21 cellular contexts compared by ENCODE assay signal in the genomic region with DNA sequence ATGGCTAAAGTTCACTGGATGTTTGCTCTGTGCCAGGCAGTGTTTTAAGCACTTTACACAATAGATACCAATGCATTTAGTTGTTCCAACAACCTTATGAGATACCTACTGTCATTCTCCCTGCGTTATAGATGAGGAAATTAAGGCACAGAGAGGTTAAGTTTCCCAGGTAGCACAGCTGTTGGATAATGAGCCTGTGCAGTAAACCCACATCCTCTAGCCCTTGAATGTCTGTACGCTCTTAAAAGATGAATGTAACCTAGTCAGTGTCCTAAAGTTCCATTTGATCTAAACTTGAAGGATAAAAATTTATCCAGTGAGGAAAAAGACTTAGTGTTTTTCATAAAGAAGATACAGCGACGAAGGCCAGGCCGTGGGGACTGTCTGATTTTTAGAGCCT. TPM values are rescaled to one million over a fixed set of nuclear protein-coding genes. Genes with fewer than 3 reads are reported as not detected.
A peak's percentile ranks its signal among the peaks of the same experiment; 100 is the strongest.
DNase-seq lines count a peak whose midpoint lies in the region; ATAC-seq and TF ChIP-seq lines count a peak whose summit lies in the region.
"Had no signal": no experiment of that assay in that cellular context is flagged by ENCODE, and none has a peak within 500 bp of the region (broad histone marks: within the 10 kb centered on the region; RNA-seq: fewer than 3 reads in every experiment).

No MANE protein-coding gene starts in this region.

- H3K27ac Mint-ChIP-seq in activated CD4-positive, alpha-beta T cell treated with anti-CD3 and anti-CD28 coated beads, Interleukin-2, amount 10 ng/mL, durations not matched to agents 24 days and 14 days, result peak overlapping the region; percentile 58
- H3K27ac Mint-ChIP-seq: B cell had no signal

- H3K79me2 ChIP-seq in HCT116 (ENCODE audit: insufficient read depth, low read length), result no peaks in the 10 kb centered on the region
- no peaks in the 10 kb centered on the region for H3K79me2 ChIP-seq in OCI-LY7 (ENCODE audit: insufficient read depth, low read depth, low read length)

- H4K20me1 ChIP-seq in HCT116 (ENCODE audit: insufficient read depth) (no peaks in the 10 kb centered on the region), OCI-LY7 (ENCODE audit: insufficient read depth, low read length) (no peaks in the 10 kb centered on the region)

- H2AFZ ChIP-seq in HCT116 (ENCODE audit: low read depth, low read length, poor library complexity, severe bottlenecking) (peak overlapping the region; percentile 67), OCI-LY7 (ENCODE audit: low read length) (0 out of 2 replicates have a peak overlapping the region, but pooled peaks have one; percentile 27)
- H2AFZ ChIP-seq: PC-9 had no signal

- DNase-seq in activated CD4-positive, alpha-beta T cell treated with anti-CD3 and anti-CD28 coated beads, Interleukin-2, amount 10 ng/mL, durations not matched to agents 24 days and 14 days, result peak; percentile 56
- no peak for DNase-seq in activated CD4-positive, alpha-beta T cell treated with anti-CD3 and anti-CD28 coated beads, Interleukin-2, amount 50 U/mL, for 1 hour
- DNase-seq in A673 (ENCODE audit: low spot score) (no peak), HCT116 (ENCODE audit: low read depth, low spot score) (no peak), OCI-LY7 (ENCODE audit: low spot score) (no peak), GDM1 (lab: John Stamatoyannopoulos, UW) (no peak), posterior vena cava (ENCODE audit: low spot score) (no peak)
- DNase-seq: H7, KG1, MV-4-11, NCI-H1694, NCI-H2081, NCI-H446, NCI-H526 treated with DMSO at 0.1 percent for 48 hours, PC-9, SHP77 treated with DMSO at 0.1 percent for 48 hours had no signal

- H3K4me1 Mint-ChIP-seq in activated CD4-positive, alpha-beta T cell treated with anti-CD3 and anti-CD28 coated beads, Interleukin-2, amount 10 ng/mL, durations not matched to agents 24 days and 14 days, result peaks cover 15% of the 10 kb centered on the region
- H3K4me1 Mint-ChIP-seq: B cell had no signal

- peak overlapping the region; percentile 19 for H3K4me3 Mint-ChIP-seq in activated CD4-positive, alpha-beta T cell treated with anti-CD3 and anti-CD28 coated beads, Interleukin-2, amount 10 ng/mL, durations not matched to agents 24 days and 14 days
- H3K4me3 Mint-ChIP-seq: B cell, CD14-positive monocyte had no signal

- H3K27me3 ChIP-seq in A673 (replicated peaks; ENCODE audit: insufficient read depth, low read depth, low read length, poor library complexity), result no peaks in the 10 kb centered on the region
- no peaks in the 10 kb centered on the region for H3K27me3 ChIP-seq in HCT116 (ENCODE audit: insufficient read depth, low read length)

- H3K36me3 ChIP-seq in A673 (ENCODE audit: insufficient read depth, low read length, poor library complexity, severe bottlenecking), result no peaks in the 10 kb centered on the region
- no peaks in the 10 kb centered on the region for H3K36me3 ChIP-seq in HCT116 (ENCODE audit: control insufficient read depth in 1 of 2, insufficient read depth in 2 of 2, low read length in 2 of 2)
- H3K36me3 ChIP-seq in OCI-LY7 (ENCODE audit: insufficient read depth, low read length), result no peaks in the 10 kb centered on the region

- peak overlapping the region; percentile 17 for H3K27ac ChIP-seq in A673 (ENCODE audit: low read depth, low read length, poor library complexity, severe bottlenecking)
- H3K27ac ChIP-seq in HCT116 (ENCODE audit: low read depth, low read length), result no peak overlapping the region
- peak overlapping the region; percentile 10 for H3K27ac ChIP-seq in OCI-LY7 (ENCODE audit: low read depth, low read length, poor library complexity, severe bottlenecking)
- H3K27ac ChIP-seq: PC-9, RWPE1, SK-N-MC had no signal

- no peaks in the 10 kb centered on the region for H3K9me3 Mint-ChIP-seq in activated CD4-positive, alpha-beta T cell treated with anti-CD3 and anti-CD28 coated beads, Interleukin-2, amount 10 ng/mL, durations not matched to agents 24 days and 14 days

- H3K4me2 ChIP-seq in HCT116 (ENCODE audit: low read length) (no peak overlapping the region), OCI-LY7 (ENCODE audit: low read length) (no peak overlapping the region)
- H3K4me2 ChIP-seq: PC-9 had no signal

- RAD21 ChIA-PET in HCT116 (lab: Charles Lee; ENCODE audit: low non-redundant PET in 1 of 2, low total read pairs in 2 of 2, uncharacterized antibody in 2 of 2, unreplicated experiment in 2 of 2), result interaction anchor here in 1 of 2 experiments (0.6 kb wide), 1 partner anchor 92 kb away, joined by 3 read pairs; no protein-coding TSS in a partner anchor

- POLR2A ChIA-PET in A673 (lab: Charles Lee; ENCODE audit: low non-redundant PET) (no interaction called here), HCT116 (lab: Charles Lee) (interaction anchor here (2.2 to 3.6 kb wide), 2 partner anchors 8 to 11 kb away, joined by 7 to 20 read pairs; a partner anchor contains a TSS), OCI-LY7 (lab: Charles Lee) (interaction anchor here (0.8 to 3.1 kb wide), 4 partner anchors 9 to 84 kb away, joined by 3 to 23 read pairs (median 4); a partner anchor contains a TSS)

- H3K4me1 ChIP-seq in A673 (ENCODE audit: insufficient read depth, low read length, poor library complexity, severe bottlenecking) (peaks cover 12% of the 10 kb centered on the region), HCT116 (ENCODE audit: control insufficient read depth in 1 of 2, insufficient read depth in 2 of 2, low read length in 2 of 2) (peaks cover 17 to 20% of the 10 kb centered on the region in 2 experiments), OCI-LY7 (ENCODE audit: insufficient read depth, low read length, poor library complexity, severe bottlenecking) (peaks cover 23% of the 10 kb centered on the region)

- H3K27me3 Mint-ChIP-seq in activated CD4-positive, alpha-beta T cell treated with anti-CD3 and anti-CD28 coated beads, Interleukin-2, amount 10 ng/mL, durations not matched to agents 24 days and 14 days, result no peaks in the 10 kb centered on the region
- H3K27me3 Mint-ChIP-seq: B cell had no signal

- peaks cover 5% of the 10 kb centered on the region for H3K36me3 Mint-ChIP-seq in activated CD4-positive, alpha-beta T cell treated with anti-CD3 and anti-CD28 coated beads, Interleukin-2, amount 10 ng/mL, durations not matched to agents 24 days and 14 days (ENCODE audit: low read depth)

- no peak for ATAC-seq in HCT116
- ATAC-seq in esophagus mucosa, result no peak

- H3K9ac ChIP-seq in HCT116 (ENCODE audit: low read length), result no peak overlapping the region

- CTCF ChIA-PET in A673 (lab: Charles Lee), result no interaction called here
- CTCF ChIA-PET in HCT116 (lab: Charles Lee), result no interaction called here
- CTCF ChIA-PET in OCI-LY7 (lab: Charles Lee; ENCODE audit: unreplicated experiment), result no interaction called here

- H3K4me3 ChIP-seq in A673 (ENCODE audit: low read depth, low read length, poor library complexity, severe bottlenecking) (no peak overlapping the region), HCT116 (replicated peaks in 1 of 2; ENCODE audit: low read depth in 1 of 2, low read length in 2 of 2) (no peak overlapping the region), OCI-LY7 (ENCODE audit: low read depth, low read length, poor library complexity, severe bottlenecking) (no peak overlapping the region)
- H3K4me3 ChIP-seq: PC-9, SK-N-MC had no signal

- no peak for TF ChIP-seq POLR2A in HCT116 (IDR thresholded peaks at IDR 0.05; ENCODE audit: borderline replicate concordance, extremely low read depth, insufficient read depth, insufficient read length)

- no peak for TF ChIP-seq RAD21 in HCT116 (IDR thresholded peaks at IDR 0.05; ENCODE audit: low read depth)

- intact Hi-C loops in activated CD4-positive, alpha-beta T cell treated with anti-CD3 and anti-CD28 coated beads, Interleukin-2, amount 10 ng/mL, durations not matched to agents 24 days and 14 days (cut with micrococcal nuclease), result no loop called here
- intact Hi-C loops in A673 (cut with micrococcal nuclease; ENCODE audit: unreplicated experiment) (no loop called here), HCT116 (cut with micrococcal nuclease) (no loop called here), OCI-LY7 (cut with micrococcal nuclease; ENCODE audit: unreplicated experiment) (no loop called here), posterior vena cava (cut with DNase I) (no loop called here)

- H3K9me3 ChIP-seq in A673 (ENCODE audit: low read depth, low read length, poor library complexity, severe bottlenecking), result no peaks in the 10 kb centered on the region
- H3K9me3 ChIP-seq in HCT116 (ENCODE audit: control insufficient read depth in 1 of 2, insufficient read depth in 1 of 2, low read depth in 1 of 2, low read length in 2 of 2), result no peaks in the 10 kb centered on the region
- no peaks in the 10 kb centered on the region for H3K9me3 ChIP-seq in OCI-LY7 (ENCODE audit: low read length)

- BruUV-seq in A673 (replicated peaks; lab: Mats Ljungman, UMichigan), result no TSS peak
- BruUV-seq in HCT116 (replicated peaks; lab: Mats Ljungman, UMichigan), result no TSS peak
- BruUV-seq in OCI-LY7 (replicated peaks; lab: Mats Ljungman, UMichigan), result no TSS peak

- TF ChIP-seq CTCF in A673 (conservative IDR thresholded peaks at IDR 0.05; ENCODE audit: low read depth, low read length) (no peak), HCT116 (IDR thresholded peaks at IDR 0.05 in 2 of 3, conservative IDR thresholded peaks at IDR 0.05 in 1 of 3; ENCODE audit: borderline replicate concordance in 1 of 3, insufficient read depth in 1 of 3, low read depth in 2 of 3, low read length in 2 of 3) (no peak), OCI-LY7 (conservative IDR thresholded peaks at IDR 0.05; ENCODE audit: low read length) (no peak)

- H3K9me2 ChIP-seq in HCT116 (ENCODE audit: insufficient read depth), result no peaks in the 10 kb centered on the region
- no peaks in the 10 kb centered on the region for H3K9me2 ChIP-seq in OCI-LY7 (ENCODE audit: insufficient read depth, low read length)

TF ChIP-seq in HCT116, 20 proteins besides CTCF, POLR2A, EP300 and RAD21:
- no peak for TF ChIP-seq FOSL1 (IDR thresholded peaks at IDR 0.05; ENCODE audit: low read depth)
- TF ChIP-seq SIN3A (IDR thresholded peaks at IDR 0.05; ENCODE audit: low read depth), result no peak
- no peak for TF ChIP-seq ATF3 (IDR thresholded peaks at IDR 0.05)
- TF ChIP-seq MAX (IDR thresholded peaks at IDR 0.05), result no peak
- TF ChIP-seq POLR2AphosphoS5 (IDR thresholded peaks at IDR 0.05; ENCODE audit: low read depth, low read length), result no peak
- TF ChIP-seq ZFX (IDR thresholded peaks at IDR 0.05), result no peak

RNA-seq across cellular contexts. Expression of gene HFE, which starts 28.0 kb away (rescaled TPM):
- 0.12 and 0.50 TPM in 2 replicates for total RNA-seq in activated CD4-positive, alpha-beta T cell treated with anti-CD3 and anti-CD28 coated beads, Interleukin-2, amount 10 ng/mL, durations not matched to agents 24 days and 14 days
- total RNA-seq in A673 (2021) (7.8 and 11.5 TPM in 2 replicates), HCT116 (2021; ENCODE audit: unreplicated experiment) (9.8 TPM), OCI-LY7 (2022) (0.57 and 0.72 TPM in 2 replicates), posterior vena cava (10 to 100 TPM in 1 of 2 donors, 1 to 10 TPM in 1; 5.5 to 11.8 TPM), esophagus mucosa (4.7 TPM)
- 12.0 and 13.4 TPM in 2 replicates for polyA plus RNA-seq in HCT116 (2012)
- total RNA-seq in OCI-LY7 (2014; rRNA removed; shearing (Covaris generic)), result 0.18 and 0.69 TPM in 2 replicates
